In genomic region chr15:45077391-45077790, GRCh38 we compare ENCODE assay signal across 8 cellular contexts. TPM values are rescaled to one million over a fixed set of nuclear protein-coding genes. Genes with fewer than 3 reads are reported as not detected.
"Had no signal": no experiment of that assay in that cellular context is flagged by ENCODE, and none has a peak within 500 bp of the region (broad histone marks: within the 10 kb centered on the region; RNA-seq: fewer than 3 reads in every experiment).

No MANE protein-coding gene starts in this region.

RNA-seq across cellular contexts. Expression of gene DUOX2, which starts 36.6 kb away (rescaled TPM):
- total RNA-seq: activated CD8-positive, alpha-beta memory T cell treated with anti-CD3 and anti-CD28 coated beads, Interleukin-2, amount 10 ng/mL, durations not matched to agents 7 days and 5 days; frontal cortex had no signal

RNA-seq across cellular contexts. Expression of gene DUOXA2, which starts 36.7 kb away (rescaled TPM):
- total RNA-seq: activated CD4-positive, alpha-beta memory T cell treated with anti-CD3 and anti-CD28 coated beads, Interleukin-2, amount 10 ng/mL, durations not matched to agents 7 days and 5 days; activated CD8-positive, alpha-beta memory T cell treated with anti-CD3 and anti-CD28 coated beads, Interleukin-2, amount 10 ng/mL, durations not matched to agents 7 days and 5 days; cardiac septum; frontal cortex; kidney epithelial cell; lower lobe of right lung; tibial nerve; uterus had no signal

RNA-seq across cellular contexts. Expression of gene DUOXA1, which starts 52.3 kb away (rescaled TPM):
- total RNA-seq: activated CD4-positive, alpha-beta memory T cell treated with anti-CD3 and anti-CD28 coated beads, Interleukin-2, amount 10 ng/mL, durations not matched to agents 7 days and 5 days; activated CD8-positive, alpha-beta memory T cell treated with anti-CD3 and anti-CD28 coated beads, Interleukin-2, amount 10 ng/mL, durations not matched to agents 7 days and 5 days; frontal cortex; kidney epithelial cell had no signal

RNA-seq across cellular contexts. Expression of gene DUOX1, which starts 52.4 kb away (rescaled TPM):
- total RNA-seq: frontal cortex had no signal
